In genomic region chr14:33280646-33281045, GRCh38 we compare ENCODE assay signal across 17 cellular contexts.
DNase-seq lines count a peak whose midpoint lies in the region; TF ChIP-seq lines count a peak whose summit lies in the region.
"Had no signal": no experiment of that assay in that cellular context is flagged by ENCODE, and none has a peak within 500 bp of the region (broad histone marks: within the 10 kb centered on the region; RNA-seq: fewer than 3 reads in every experiment).

No MANE protein-coding gene starts in this region.

- H3K9ac ChIP-seq in Karpas-422 (ENCODE audit: low read length) (no peak overlapping the region), H9 (ENCODE audit: extremely low read depth, insufficient read length, low read length) (no peak overlapping the region)
- H3K9ac ChIP-seq: BLaER1 treated with 17β-estradiol and CSF1 and Interleukin-3, amounts not matched to agents 10 nM and 100 nM had no signal

- H4K8ac ChIP-seq in H9 (replicated peaks; ENCODE audit: insufficient read length, low read depth, low read length): no peak overlapping the region

- no peak overlapping the region for H2BK120ac ChIP-seq in H9 (ENCODE audit: low read depth, low read length, poor library complexity, severe bottlenecking)

- no peak overlapping the region for H3K4ac ChIP-seq in H9 (ENCODE audit: low read depth, low read length)

- in situ Hi-C loops in astrocyte of the spinal cord (cut with HindIII; ENCODE audit: low sequenced_read_pairs): no loop called here

- no peaks in the 10 kb centered on the region for H3K9me2 ChIP-seq in Karpas-422 (replicated peaks; ENCODE audit: insufficient read depth, low read length)

- H3K4me1 ChIP-seq in Karpas-422 (ENCODE audit: low read length) (peaks cover 4% of the 10 kb centered on the region; the same call in 1 of the 2 replicates), Peyer's patch (no peaks in the 10 kb centered on the region), H9 (ENCODE audit: insufficient read depth, low read length) (no peaks in the 10 kb centered on the region)
- H3K4me1 ChIP-seq: spleen had no signal

- WGBS in H9 (ENCODE audit: extremely low coverage, insufficient read length, low lambda C conversion rate): no CpG with 5 or more reads among the region's 3 CpGs

- H3K9me3 ChIP-seq in Karpas-422 (ENCODE audit: low read length) (no peaks in the 10 kb centered on the region), Peyer's patch (no peaks in the 10 kb centered on the region), H9 (ENCODE audit: control insufficient read depth, low read depth, low read length) (no peaks in the 10 kb centered on the region)
- H3K9me3 ChIP-seq: BLaER1 treated with 17β-estradiol and CSF1 and Interleukin-3, amounts not matched to agents 10 nM and 100 nM; spleen had no signal

- H3K79me2 ChIP-seq in Karpas-422 (ENCODE audit: low read length) (no peaks in the 10 kb centered on the region), H9 (ENCODE audit: insufficient read depth, low read length) (no peaks in the 10 kb centered on the region)

- H4K20me1 ChIP-seq in Karpas-422 (ENCODE audit: insufficient read depth, low read depth, low read length): no peaks in the 10 kb centered on the region
- no peaks in the 10 kb centered on the region for H4K20me1 ChIP-seq in H9 (ENCODE audit: control insufficient read depth, insufficient read depth, insufficient read length)
- H4K20me1 ChIP-seq: BLaER1 treated with 17β-estradiol and CSF1 and Interleukin-3, amounts not matched to agents 10 nM and 100 nM had no signal

- H3K14ac ChIP-seq in H9 (ENCODE audit: insufficient read depth, low read length): no peak overlapping the region

- no peak overlapping the region for H3K27ac ChIP-seq in Karpas-422 (ENCODE audit: low read length)
- H3K27ac ChIP-seq in Peyer's patch: no peak overlapping the region
- no peak overlapping the region for H3K27ac ChIP-seq in H9 (ENCODE audit: insufficient read length, low read depth, low read length)
- H3K27ac ChIP-seq: BLaER1 treated with 17β-estradiol and CSF1 and Interleukin-3, amounts not matched to agents 10 nM and 100 nM; spleen had no signal

- no peak overlapping the region for H2AK5ac ChIP-seq in H9 (ENCODE audit: insufficient read length, low read length)

- H2BK15ac ChIP-seq in H9 (ENCODE audit: low read depth, low read length): no peak overlapping the region

- H2AFZ ChIP-seq in Karpas-422 (ENCODE audit: low read length) (peak overlapping the region; percentile 57), H9 (ENCODE audit: low read length) (no peak overlapping the region)

- H3K36me3 Mint-ChIP-seq in H9 (ENCODE audit: insufficient read depth in 1 of 3, low read depth in 3 of 3): no peaks in the 10 kb centered on the region
- H3K36me3 Mint-ChIP-seq: activated naive CD8-positive, alpha-beta T cell treated with anti-CD3 and anti-CD28 coated beads for 36 hours had no signal

- TF ChIP-seq POLR2A in Peyer's patch (IDR thresholded peaks at IDR 0.05): no peak

- no peaks in the 10 kb centered on the region for H3K27me3 Mint-ChIP-seq in H9 (ENCODE audit: low read depth)
- H3K27me3 Mint-ChIP-seq: activated naive CD8-positive, alpha-beta T cell treated with anti-CD3 and anti-CD28 coated beads for 36 hours had no signal

- H4K91ac ChIP-seq in H9 (ENCODE audit: insufficient read length, low read depth, low read length): no peak overlapping the region

- H3K4me3 Mint-ChIP-seq in H9: no peak overlapping the region
- H3K4me3 Mint-ChIP-seq: activated naive CD8-positive, alpha-beta T cell treated with anti-CD3 and anti-CD28 coated beads for 36 hours had no signal

- H3K27ac Mint-ChIP-seq in H9: no peak overlapping the region
- H3K27ac Mint-ChIP-seq: activated naive CD8-positive, alpha-beta T cell treated with anti-CD3 and anti-CD28 coated beads for 36 hours had no signal

- H3K18ac ChIP-seq in H9 (ENCODE audit: insufficient read length, low read depth, low read length): no peak overlapping the region

- H3K9me3 Mint-ChIP-seq in H9: no peaks in the 10 kb centered on the region
- H3K9me3 Mint-ChIP-seq: activated naive CD8-positive, alpha-beta T cell treated with anti-CD3 and anti-CD28 coated beads for 36 hours had no signal

- peaks cover 1 to 2% of the 10 kb centered on the region in 2 experiments for H3K4me1 Mint-ChIP-seq in H9
- H3K4me1 Mint-ChIP-seq: activated naive CD8-positive, alpha-beta T cell treated with anti-CD3 and anti-CD28 coated beads for 36 hours had no signal

- no peak overlapping the region for H2BK20ac ChIP-seq in H9 (ENCODE audit: low read depth, low read length, poor library complexity, severe bottlenecking)

- H2BK5ac ChIP-seq in H9 (ENCODE audit: insufficient read length, low read length): no peak overlapping the region

- H3K36me3 ChIP-seq in Karpas-422 (ENCODE audit: insufficient read depth, low read length) (no peaks in the 10 kb centered on the region), Peyer's patch (no peaks in the 10 kb centered on the region)
- H3K36me3 ChIP-seq: BLaER1 treated with 17β-estradiol and CSF1 and Interleukin-3, amounts not matched to agents 10 nM and 100 nM; spleen had no signal

- H3K4me3 ChIP-seq in Karpas-422 (ENCODE audit: low read length): no peak overlapping the region
- no peak overlapping the region for H3K4me3 ChIP-seq in astrocyte of the spinal cord (ENCODE audit: low read depth, low read length)
- no peak overlapping the region for H3K4me3 ChIP-seq in Peyer's patch
- H3K4me3 ChIP-seq: BLaER1 treated with 17β-estradiol and CSF1 and Interleukin-3, amounts not matched to agents 10 nM and 100 nM; GM12878; spleen had no signal

- H3K56ac ChIP-seq in H9 (ENCODE audit: insufficient read length, low read depth, low read length): no peak overlapping the region

- H3K23ac ChIP-seq in H9 (ENCODE audit: insufficient read length, low read depth, low read length): no peak overlapping the region

- no peaks in the 10 kb centered on the region for H3K79me1 ChIP-seq in H9 (ENCODE audit: insufficient read depth, low read depth, low read length, poor library complexity, severe bottlenecking)

- H3K23me2 ChIP-seq in H9 (ENCODE audit: insufficient read length, low read depth, low read length, poor library complexity, severe bottlenecking): no peaks in the 10 kb centered on the region

- TF ChIP-seq CTCF in astrocyte of the spinal cord (IDR thresholded peaks at IDR 0.05; ENCODE audit: low read depth, low read length) (no peak), Peyer's patch (IDR thresholded peaks at IDR 0.05) (no peak), H9 (conservative IDR thresholded peaks at IDR 0.05) (no peak)

- no peaks in the 10 kb centered on the region for H3K27me3 ChIP-seq in Karpas-422 (ENCODE audit: low read length)
- no peaks in the 10 kb centered on the region for H3K27me3 ChIP-seq in Peyer's patch
- H3K27me3 ChIP-seq in H9 (ENCODE audit: insufficient read depth, low read length): no peaks in the 10 kb centered on the region
- H3K27me3 ChIP-seq: BLaER1 treated with 17β-estradiol and CSF1 and Interleukin-3, amounts not matched to agents 10 nM and 100 nM; spleen had no signal

- no peak overlapping the region for H2BK12ac ChIP-seq in H9 (ENCODE audit: insufficient read length, low read depth, low read length)

- H3K4me2 ChIP-seq in Karpas-422 (ENCODE audit: low read depth, low read length, poor library complexity, severe bottlenecking): peak overlapping the region; percentile 42
- no peak overlapping the region for H3K4me2 ChIP-seq in H9 (ENCODE audit: insufficient read depth, insufficient read length, low read length)

- H3T11ph ChIP-seq in H9 (ENCODE audit: low read length): no peak overlapping the region

- DNase-seq in COLO829 (ENCODE audit: low spot score): peak; percentile 54
- no peak for DNase-seq in Karpas-422
- peak; percentile 16 for DNase-seq in astrocyte of the spinal cord (ENCODE audit: low read depth, low spot score)
- DNase-seq in kidney tubule cell (ENCODE audit: low spot score): peak; percentile 70
- no peak for DNase-seq in activated naive CD4-positive, alpha-beta T cell (lab: John Stamatoyannopoulos, UW)
- DNase-seq in Peyer's patch: no peak
- no peak for DNase-seq in NCI-H187 treated with DMSO at 0.1 percent for 48 hours (lab: John Stamatoyannopoulos, UW)
- DNase-seq in H9: no peak
- DNase-seq: activated CD8-positive, alpha-beta memory T cell treated with anti-CD3 and anti-CD28 coated beads, Interleukin-2, amount 50 U/mL, for 4 hours; activated naive CD8-positive, alpha-beta T cell treated with anti-CD3 and anti-CD28 coated beads for 36 hours; left cardiac atrium; NCI-H1436 treated with DMSO at 0.1 percent for 48 hours; NCI-H524 treated with DMSO at 0.1 percent for 48 hours; spleen; stimulated activated naive CD8-positive, alpha-beta T cell treated with anti-CD3 and anti-CD28 coated beads, Interleukin-15, Interleukin-2, amounts not matched to agents 100 U/mL and 50 U/mL, for 24 hours had no signal

- H4K5ac ChIP-seq in H9 (ENCODE audit: insufficient read length, low read depth, low read length): no peak overlapping the region

Comparison
In these comparisons a context has a peak if more than half of its experiments do, and no peak if none do; other contexts are left out.
1. DNase-seq: peak in COLO829 (single experiment), astrocyte of the spinal cord (single experiment) and kidney tubule cell (single experiment); none in Karpas-422 (single experiment), activated naive CD4-positive, alpha-beta T cell (0 of 4), Peyer's patch (0 of 3), NCI-H187 treated with DMSO at 0.1 percent for 48 hours (single experiment) and H9 (single experiment).